ENCODE assay signal across 14 cellular contexts in genomic region chr5:64775288-64775687, GRCh38.
"Had no signal": no experiment of that assay in that cellular context is flagged by ENCODE, and none has a peak within 500 bp of the region (broad histone marks: within the 10 kb centered on the region; RNA-seq: fewer than 3 reads in every experiment).

No MANE protein-coding gene starts in this region.

- H3K4me3 ChIP-seq: ovary, tibial nerve had no signal

- DNase-seq: activated CD4-positive, alpha-beta T cell treated with anti-CD3 and anti-CD28 coated beads, Interleukin-2, amount 50 U/mL, for 1 hour; activated effector memory CD4-positive, alpha-beta T cell treated with anti-CD3 and anti-CD28 coated beads, Interleukin-2, amount 50 U/mL, for 16 hours; amygdala; brain microvascular endothelial cell; cerebellar nuclear complex; dermis blood vessel endothelial cell; erythroblast; hippocampal formation; kidney glomerular epithelial cell; ovary had no signal

- H3K27me3 ChIP-seq: brain microvascular endothelial cell, ovary, tibial nerve had no signal

- H3K4me3 Mint-ChIP-seq: activated naive CD8-positive, alpha-beta T cell; neural crest cell; T-helper 1 cell treated with Interleukin-12 subunit alpha and Interleukin-12 subunit beta and Interleukin-4 antibody, amounts not matched to agents 30 μg/mL and 1 μg/mL, for 36 hours had no signal

- H3K9me3 ChIP-seq: ovary, tibial nerve had no signal

- H3K9me3 Mint-ChIP-seq: neural crest cell; T-helper 1 cell treated with Interleukin-12 subunit alpha and Interleukin-12 subunit beta and Interleukin-4 antibody, amounts not matched to agents 30 μg/mL and 1 μg/mL, for 36 hours had no signal

- H3K27ac ChIP-seq: brain microvascular endothelial cell, ovary, tibial nerve had no signal

- H3K27me3 Mint-ChIP-seq: activated naive CD8-positive, alpha-beta T cell had no signal

- H3K27ac Mint-ChIP-seq: T-helper 1 cell treated with Interleukin-12 subunit alpha and Interleukin-12 subunit beta and Interleukin-4 antibody, amounts not matched to agents 30 μg/mL and 1 μg/mL, for 36 hours had no signal

- H3K36me3 ChIP-seq: brain microvascular endothelial cell, ovary had no signal
